Comparison of ENCODE assay signal across 8 cellular contexts in genomic region chr5:16934123-16934522, GRCh38. TPM values are rescaled to one million over a fixed set of nuclear protein-coding genes. Genes with fewer than 3 reads are reported as not detected.
DNase-seq lines count a peak whose midpoint lies in the region; ATAC-seq and TF ChIP-seq lines count a peak whose summit lies in the region.

No MANE protein-coding gene starts in this region.

- no peak overlapping the region for H2AFZ ChIP-seq in ACC112 (ENCODE audit: low read length, unreplicated experiment)

- ATAC-seq in HG02678 (IDR thresholded peaks at IDR 0.05; ENCODE audit: unreplicated experiment) (peak; percentile 63), heart right ventricle (peak in 5 of 8 donors; percentile 30 to 77 (median 75)), sciatic nerve (peak; percentile 69)
- no peak for ATAC-seq in activated CD8-positive, alpha-beta memory T cell treated with anti-CD3 and anti-CD28 coated beads, Interleukin-2, amount 10 ng/mL, durations not matched to agents 7 days and 5 days

- H3K27ac ChIP-seq in ACC112 (ENCODE audit: low read depth, low read length), result peak overlapping the region; percentile 67
- H3K27ac ChIP-seq in heart right ventricle, result peak overlapping the region in 1 of 10 donors; percentile 77

- H3K27me3 Mint-ChIP-seq in activated CD8-positive, alpha-beta memory T cell treated with anti-CD3 and anti-CD28 coated beads, Interleukin-2, amount 10 ng/mL, durations not matched to agents 7 days and 5 days, result peaks cover 55% of the 10 kb centered on the region

- peak overlapping the region; percentile 86 for H3K4me3 ChIP-seq in ACC112 (ENCODE audit: low read depth, low read length)
- H3K4me3 ChIP-seq in heart right ventricle, result peak overlapping the region in 9 of 10 donors; percentile 65 to 87 (median 74)

- H3K4me3 Mint-ChIP-seq in activated CD8-positive, alpha-beta memory T cell treated with anti-CD3 and anti-CD28 coated beads, Interleukin-2, amount 10 ng/mL, durations not matched to agents 7 days and 5 days, result no peak overlapping the region

- no peaks in the 10 kb centered on the region for H3K36me3 ChIP-seq in ACC112 (ENCODE audit: insufficient read depth, low read length)
- no peaks in the 10 kb centered on the region for H3K36me3 ChIP-seq in heart right ventricle

- H3K4me1 ChIP-seq in ACC112 (ENCODE audit: control insufficient read depth, insufficient read depth, low read length, unreplicated experiment) (peaks cover 35% of the 10 kb centered on the region), heart right ventricle (peaks cover 0 to 55% (median 18%) of the 10 kb centered on the region in 9 donors)

- no peaks in the 10 kb centered on the region for H3K36me3 Mint-ChIP-seq in activated CD8-positive, alpha-beta memory T cell treated with anti-CD3 and anti-CD28 coated beads, Interleukin-2, amount 10 ng/mL, durations not matched to agents 7 days and 5 days

- no peaks in the 10 kb centered on the region for H3K9me3 ChIP-seq in heart right ventricle

- 5 to 7% methylated on average over 11 of the region's 11 CpGs for WGBS in heart right ventricle, 2 donors

- intact Hi-C loops in heart right ventricle (cut with DNase I) (loop anchor here (1.0 to 10.0 kb wide), 12 partner anchors 139 to 257 kb away; no protein-coding TSS in a partner anchor), sciatic nerve (cut with DNase I) (loop anchor here (10.0 kb wide), 1 partner anchor 271 kb away; no protein-coding TSS in a partner anchor)

- H3K9me3 Mint-ChIP-seq in activated CD8-positive, alpha-beta memory T cell treated with anti-CD3 and anti-CD28 coated beads, Interleukin-2, amount 10 ng/mL, durations not matched to agents 7 days and 5 days (ENCODE audit: low read depth), result no peaks in the 10 kb centered on the region

- TF ChIP-seq CTCF in GM12872 (IDR thresholded peaks at IDR 0.05; ENCODE audit: insufficient read depth, low read depth, low read length), result peak; percentile 93
- peak; percentile 61 to 86 (median 80) for TF ChIP-seq CTCF in heart right ventricle (IDR thresholded peaks at IDR 0.05)

- H3K4me1 Mint-ChIP-seq in activated CD8-positive, alpha-beta memory T cell treated with anti-CD3 and anti-CD28 coated beads, Interleukin-2, amount 10 ng/mL, durations not matched to agents 7 days and 5 days, result peaks cover 8% of the 10 kb centered on the region

- CTCF ChIA-PET in activated CD8-positive, alpha-beta memory T cell treated with anti-CD3 and anti-CD28 coated beads, Interleukin-2, amount 10 ng/mL, durations not matched to agents 7 days and 5 days (lab: Charles Lee), result no interaction called here

- H3K27me3 ChIP-seq in ACC112 (ENCODE audit: insufficient read depth, low read length) (no peaks in the 10 kb centered on the region), heart right ventricle (peaks cover 0 to 69% (median 49%) of the 10 kb centered on the region in 7 donors)

- H3K27ac Mint-ChIP-seq in activated CD8-positive, alpha-beta memory T cell treated with anti-CD3 and anti-CD28 coated beads, Interleukin-2, amount 10 ng/mL, durations not matched to agents 7 days and 5 days, result no peak overlapping the region

- peaks cover 67% of the 10 kb centered on the region for H3K79me2 ChIP-seq in ACC112 (ENCODE audit: control insufficient read depth, insufficient read depth, low read length, unreplicated experiment)

- DNase-seq in NCI-H146 treated with DMSO at 0.1 percent for 48 hours (lab: John Stamatoyannopoulos, UW; ENCODE audit: unreplicated experiment) (peak; percentile 44), heart right ventricle (peak; percentile 52 to 61), sciatic nerve (ENCODE audit: low spot score) (peak; percentile 77), cerebellar cortex (ENCODE audit: low spot score) (no peak)
- DNase-seq in activated CD8-positive, alpha-beta memory T cell treated with anti-CD3 and anti-CD28 coated beads, Interleukin-2, amount 10 ng/mL, durations not matched to agents 7 days and 5 days, result peak; percentile 43

RNA-seq across cellular contexts. Expression of gene MYO10, which starts 2.0 kb away (rescaled TPM):
- not detected for total RNA-seq in activated CD8-positive, alpha-beta memory T cell treated with anti-CD3 and anti-CD28 coated beads, Interleukin-2, amount 10 ng/mL, durations not matched to agents 7 days and 5 days
- total RNA-seq in heart right ventricle (1 to 10 TPM; 2.8 to 8.2 (median 5.1) TPM), sciatic nerve (25.9 TPM)
- polyA plus RNA-seq in heart right ventricle, result 1 to 10 TPM; 1.2 to 4.1 TPM
